Comparison of ENCODE assay signal across 1 cellular context in the genomic region with DNA sequence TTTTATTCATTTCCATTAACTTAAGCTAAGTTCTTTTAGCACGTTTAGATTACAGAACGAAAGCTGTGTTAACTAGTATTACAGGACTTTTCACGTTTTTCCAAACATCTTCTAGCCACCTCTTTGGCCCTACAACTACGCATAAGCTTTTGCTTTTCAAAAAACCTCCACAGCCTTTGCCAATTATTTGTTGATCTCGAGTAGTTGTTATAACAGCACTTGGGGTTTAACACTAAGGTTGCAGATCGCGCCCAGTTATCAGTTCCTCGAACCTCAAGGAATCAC.
TF ChIP-seq lines count a peak whose summit lies in the region.

No MANE protein-coding gene starts in this region.

TF ChIP-seq in GM12878, 131 proteins besides CTCF, POLR2A, EP300 and RAD21:
- TF ChIP-seq, protein P1, sequence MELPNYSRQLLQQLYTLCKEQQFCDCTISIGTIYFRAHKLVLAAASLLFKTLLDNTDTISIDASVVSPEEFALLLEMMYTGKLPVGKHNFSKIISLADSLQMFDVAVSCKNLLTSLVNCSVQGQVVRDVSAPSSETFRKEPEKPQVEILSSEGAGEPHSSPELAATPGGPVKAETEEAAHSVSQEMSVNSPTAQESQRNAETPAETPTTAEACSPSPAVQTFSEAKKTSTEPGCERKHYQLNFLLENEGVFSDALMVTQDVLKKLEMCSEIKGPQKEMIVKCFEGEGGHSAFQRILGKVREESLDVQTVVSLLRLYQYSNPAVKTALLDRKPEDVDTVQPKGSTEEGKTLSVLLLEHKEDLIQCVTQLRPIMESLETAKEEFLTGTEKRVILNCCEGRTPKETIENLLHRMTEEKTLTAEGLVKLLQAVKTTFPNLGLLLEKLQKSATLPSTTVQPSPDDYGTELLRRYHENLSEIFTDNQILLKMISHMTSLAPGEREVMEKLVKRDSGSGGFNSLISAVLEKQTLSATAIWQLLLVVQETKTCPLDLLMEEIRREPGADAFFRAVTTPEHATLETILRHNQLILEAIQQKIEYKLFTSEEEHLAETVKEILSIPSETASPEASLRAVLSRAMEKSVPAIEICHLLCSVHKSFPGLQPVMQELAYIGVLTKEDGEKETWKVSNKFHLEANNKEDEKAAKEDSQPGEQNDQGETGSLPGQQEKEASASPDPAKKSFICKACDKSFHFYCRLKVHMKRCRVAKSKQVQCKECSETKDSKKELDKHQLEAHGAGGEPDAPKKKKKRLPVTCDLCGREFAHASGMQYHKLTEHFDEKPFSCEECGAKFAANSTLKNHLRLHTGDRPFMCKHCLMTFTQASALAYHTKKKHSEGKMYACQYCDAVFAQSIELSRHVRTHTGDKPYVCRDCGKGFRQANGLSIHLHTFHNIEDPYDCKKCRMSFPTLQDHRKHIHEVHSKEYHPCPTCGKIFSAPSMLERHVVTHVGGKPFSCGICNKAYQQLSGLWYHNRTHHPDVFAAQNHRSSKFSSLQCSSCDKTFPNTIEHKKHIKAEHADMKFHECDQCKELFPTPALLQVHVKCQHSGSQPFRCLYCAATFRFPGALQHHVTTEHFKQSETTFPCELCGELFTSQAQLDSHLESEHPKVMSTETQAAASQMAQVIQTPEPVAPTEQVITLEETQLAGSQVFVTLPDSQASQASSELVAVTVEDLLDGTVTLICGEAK (IDR thresholded peaks at IDR 0.05; ENCODE audit: borderline replicate concordance) = 0 out of 2 replicates have a peak, but pooled peaks have one; percentile 45
- TF ChIP-seq NFIC (IDR thresholded peaks at IDR 0.05; ENCODE audit: low read depth, low read length) = 0 out of 2 replicates have a peak, but pooled peaks have one; percentile 29
- no peak for TF ChIP-seq NR2F1 (conservative IDR thresholded peaks at IDR 0.05)
- TF ChIP-seq ASH2L (IDR thresholded peaks at IDR 0.05; ENCODE audit: borderline replicate concordance, low read depth) = no peak
- TF ChIP-seq ATF2 (IDR thresholded peaks at IDR 0.05; ENCODE audit: low read length) = 0 out of 2 replicates have a peak, but pooled peaks have one; percentile 59
- TF ChIP-seq MXI1 (IDR thresholded peaks at IDR 0.05; ENCODE audit: low read depth, low read length) = peak; percentile 18; the same call in 1 of the 2 replicates
- TF ChIP-seq CREB1 (IDR thresholded peaks at IDR 0.05; ENCODE audit: low read depth) = no peak
- peak; percentile 93 for TF ChIP-seq PAX8 (IDR thresholded peaks at IDR 0.05)
- no peak for TF ChIP-seq HDAC2 (IDR thresholded peaks at IDR 0.05)
- TF ChIP-seq CUX1 (IDR thresholded peaks at IDR 0.05; ENCODE audit: insufficient replicate concordance, low read depth, low read length) = peak; percentile 28
